In genomic region chr5:52728686-52729085, GRCh38 we compare ENCODE assay signal across 1 cellular context.
TF ChIP-seq lines count a peak whose summit lies in the region.

No MANE protein-coding gene starts in this region.

TF ChIP-seq in endothelial cell of umbilical vein, 7 proteins besides CTCF, POLR2A, EP300 and RAD21:
- TF ChIP-seq EZH2 (IDR thresholded peaks at IDR 0.05; ENCODE audit: borderline replicate concordance, low read depth, low read length, severe bottlenecking), result no peak
- TF ChIP-seq GATA2 (IDR thresholded peaks at IDR 0.05; ENCODE audit: insufficient read depth, insufficient read length, low read depth, low read length), result no peak
- TF ChIP-seq JUN (IDR thresholded peaks at IDR 0.05; ENCODE audit: borderline replicate concordance, insufficient read depth, insufficient read length, low read depth), result no peak
- no peak for TF ChIP-seq MAX (IDR thresholded peaks at IDR 0.05; ENCODE audit: insufficient read depth, insufficient read length)
- no peak for TF ChIP-seq FOS (IDR thresholded peaks at IDR 0.05; ENCODE audit: borderline replicate concordance, insufficient read depth, low read length)
- no peak for TF ChIP-seq POLR2AphosphoS5 (IDR thresholded peaks at IDR 0.05; ENCODE audit: insufficient read depth, low read depth, low read length)
- no peak for TF ChIP-seq MYC (IDR thresholded peaks at IDR 0.05; ENCODE audit: low read depth, low read length)
